In the genomic region with DNA sequence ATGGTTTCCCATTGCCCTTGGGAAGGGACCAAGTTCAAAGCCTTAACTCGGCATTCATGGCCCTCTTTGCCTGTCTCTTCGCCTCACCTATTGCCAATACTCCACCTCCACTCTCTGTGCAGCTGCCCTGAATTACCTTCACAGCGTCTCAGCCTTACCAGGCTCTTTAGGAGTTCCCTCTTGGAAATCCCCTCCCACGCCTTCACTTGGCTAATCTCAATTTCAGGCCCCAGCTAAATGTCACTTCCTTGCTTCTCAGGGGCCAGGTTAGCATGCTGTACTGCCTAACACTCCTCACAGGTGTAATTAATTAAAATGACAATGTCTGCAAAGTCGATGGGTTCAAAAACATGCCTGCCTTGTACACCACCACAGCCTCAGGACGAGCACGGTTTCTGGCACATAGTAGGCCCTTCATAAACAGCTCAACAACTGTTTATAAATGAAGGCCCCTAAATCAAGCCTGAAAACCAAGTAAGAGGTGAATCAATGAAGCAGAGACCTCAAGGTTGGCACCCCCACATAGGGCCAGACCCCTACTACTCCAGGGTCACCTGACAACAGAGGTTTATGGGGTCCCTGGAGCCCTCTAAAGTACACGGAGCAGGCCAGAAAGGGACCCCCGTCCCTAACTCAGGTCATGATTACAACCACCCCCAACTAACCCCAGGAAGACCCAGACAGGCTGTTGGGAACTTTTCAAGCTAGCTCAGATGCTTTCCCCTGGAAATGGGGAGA, we compare ENCODE assay signal across 10 cellular contexts. TPM values are rescaled to one million over a fixed set of nuclear protein-coding genes. Genes with fewer than 3 reads are reported as not detected.
DNase-seq lines count a peak whose midpoint lies in the region; ATAC-seq and TF ChIP-seq lines count a peak whose summit lies in the region.
"Had no signal": no experiment of that assay in that cellular context is flagged by ENCODE, and none has a peak within 500 bp of the region (broad histone marks: within the 10 kb centered on the region; RNA-seq: fewer than 3 reads in every experiment).

No MANE protein-coding gene starts in this region.

- H3K36me3 ChIP-seq in ascending aorta, result no peaks in the 10 kb centered on the region
- no peaks in the 10 kb centered on the region for H3K36me3 ChIP-seq in trophoblast cell (ENCODE audit: control insufficient read depth in 1 of 2, insufficient read depth in 2 of 2, low read length in 2 of 2)

- H2AK5ac ChIP-seq in trophoblast cell (ENCODE audit: low read length), result no peak overlapping the region

- H3K27me3 ChIP-seq in ascending aorta (no peaks in the 10 kb centered on the region), trophoblast cell (ENCODE audit: insufficient read depth, low read length) (no peaks in the 10 kb centered on the region)

- peaks cover 0 to 5% (median 2%) of the 10 kb centered on the region in 3 donors for H3K36me3 Mint-ChIP-seq in naive thymus-derived CD8-positive, alpha-beta T cell

- no peak overlapping the region for H4K91ac ChIP-seq in trophoblast cell (ENCODE audit: low read depth, low read length)

- H3K9me3 ChIP-seq in ascending aorta (no peaks in the 10 kb centered on the region), trophoblast cell (ENCODE audit: insufficient read depth, low read depth, low read length) (peaks cover 1% of the 10 kb centered on the region)

- H3K4me3 Mint-ChIP-seq in naive thymus-derived CD8-positive, alpha-beta T cell, result peak overlapping the region; percentile 73 to 95 (median 90)

- H3K4me3 ChIP-seq in ascending aorta (no peak overlapping the region), trophoblast cell (ENCODE audit: low read depth, low read length) (no peak overlapping the region)

- peaks cover 0 to 21% (median 5%) of the 10 kb centered on the region in 9 donors for H3K9me3 Mint-ChIP-seq in naive thymus-derived CD8-positive, alpha-beta T cell

- H2BK12ac ChIP-seq in trophoblast cell (ENCODE audit: low read length), result no peak overlapping the region

- H3K4me1 ChIP-seq in ascending aorta, result peaks cover under 1 to 29% of the 10 kb centered on the region in 2 donors
- peaks cover 0 to 2% of the 10 kb centered on the region in 2 experiments for H3K4me1 ChIP-seq in trophoblast cell (ENCODE audit: control insufficient read depth in 1 of 2, insufficient read depth in 2 of 2, low read length in 2 of 2)

- TF ChIP-seq CTCF in ascending aorta (IDR thresholded peaks at IDR 0.05), result no peak

- peaks cover 0 to 4% (median 0%) of the 10 kb centered on the region in 5 donors for H3K27me3 Mint-ChIP-seq in naive thymus-derived CD8-positive, alpha-beta T cell

- DNase-seq in stimulated activated CD4-positive, alpha-beta T cell treated with anti-CD3 and anti-CD28 coated beads, Interleukin-15, amount 100 ng/mL, for 24 hours, result peak; percentile 32
- DNase-seq in stimulated activated CD4-positive, alpha-beta T cell treated with anti-CD3 and anti-CD28 coated beads, Interleukin-2, amount 100 ng/mL, for 48 hours, result no peak
- DNase-seq in ascending aorta (ENCODE audit: low spot score in 2 of 2) (no peak), NCI-H2227 (lab: John Stamatoyannopoulos, UW; ENCODE audit: unreplicated experiment) (no peak), globus pallidus (ENCODE audit: low spot score) (no peak), trophoblast cell (no peak)
- DNase-seq in naive thymus-derived CD8-positive, alpha-beta T cell, result peak in 4 of 10 donors; percentile 24 to 50 (median 38)

- peaks cover 9% of the 10 kb centered on the region for H3K79me1 ChIP-seq in trophoblast cell (ENCODE audit: low read length)

- H3K27ac Mint-ChIP-seq in naive thymus-derived CD8-positive, alpha-beta T cell, result peak overlapping the region; percentile 94 to 100 (median 99)

- no peak overlapping the region for H3K18ac ChIP-seq in trophoblast cell (ENCODE audit: low read length)

- peaks cover 29 to 67% (median 54%) of the 10 kb centered on the region in 4 donors for H3K4me1 Mint-ChIP-seq in naive thymus-derived CD8-positive, alpha-beta T cell

- H2BK120ac ChIP-seq in trophoblast cell (ENCODE audit: insufficient read depth, low read length, poor library complexity), result no peak overlapping the region

- no peak overlapping the region for H3K4ac ChIP-seq in trophoblast cell (ENCODE audit: low read depth, low read length)

- no peak overlapping the region for H3K9ac ChIP-seq in trophoblast cell (ENCODE audit: low read length)

- H3K27ac ChIP-seq in ascending aorta, result peak overlapping the region; percentile 73 to 98
- no peak overlapping the region for H3K27ac ChIP-seq in trophoblast cell (ENCODE audit: low read depth, low read length)

- H4K8ac ChIP-seq in trophoblast cell (ENCODE audit: low read depth, low read length), result no peak overlapping the region

- H3K4me2 ChIP-seq in trophoblast cell (ENCODE audit: low read length), result no peak overlapping the region

- intact Hi-C loops in ascending aorta (cut with DNase I), result loop anchor here (5.0 to 10.0 kb wide), 7 partner anchors 42 to 1450 kb away; a partner anchor contains a TSS

- no peak for ATAC-seq in naive thymus-derived CD8-positive, alpha-beta T cell
- ATAC-seq in GM21423 (IDR thresholded peaks at IDR 0.05; ENCODE audit: unreplicated experiment), result no peak

- H3K79me2 ChIP-seq in trophoblast cell (ENCODE audit: control insufficient read depth, insufficient read depth, low read length, poor library complexity), result no peaks in the 10 kb centered on the region

- POLR2A ChIA-PET in naive thymus-derived CD8-positive, alpha-beta T cell (lab: Charles Lee), result interaction anchor here (0.8 to 9.4 kb wide), 6 partner anchors 10 to 243 kb away, joined by 3 to 162 read pairs (median 6); a partner anchor contains a TSS

- WGBS in trophoblast cell (ENCODE audit: extremely low coverage, insufficient coverage, insufficient read length), result no CpG with 5 or more reads among the region's 9 CpGs

- H3K14ac ChIP-seq in trophoblast cell (ENCODE audit: low read length), result no peak overlapping the region

- H2AFZ ChIP-seq in trophoblast cell (ENCODE audit: insufficient read depth, low read length, poor library complexity), result no peak overlapping the region

- H3K23ac ChIP-seq in trophoblast cell (ENCODE audit: low read length), result no peak overlapping the region

- H4K12ac ChIP-seq in trophoblast cell (ENCODE audit: low read depth, low read length), result no peak overlapping the region

- H2BK5ac ChIP-seq in trophoblast cell (ENCODE audit: low read depth, low read length, poor library complexity), result no peak overlapping the region

RNA-seq across cellular contexts. Expression of a gene that starts 11.2 kb away (rescaled TPM):
- total RNA-seq in ascending aorta, result 31.9 TPM
- 10 to 100 TPM; 24.3 to 25.3 TPM for total RNA-seq in naive thymus-derived CD8-positive, alpha-beta T cell
- 1 to 10 TPM; 2.0 to 3.2 (median 3.1) TPM for polyA plus RNA-seq in naive thymus-derived CD8-positive, alpha-beta T cell
- 6.4 and 6.7 TPM in 2 replicates for polyA plus RNA-seq in trophoblast cell (2013)

RNA-seq across cellular contexts. Expression of a gene that starts 32.6 kb away (rescaled TPM):
- not detected for total RNA-seq in ascending aorta
- under 1 TPM; 0.55 to 0.70 TPM for total RNA-seq in naive thymus-derived CD8-positive, alpha-beta T cell
- polyA plus RNA-seq in naive thymus-derived CD8-positive, alpha-beta T cell, result under 1 TPM; 0.23 to 0.45 (median 0.29) TPM
- polyA plus RNA-seq in trophoblast cell (2013), result 0.04 TPM in 1 of 2 replicates, not detected in the other
- total RNA-seq: fibroblast of villous mesenchyme, osteoblast had no signal
